In genomic region chr7:47204709-47205108, GRCh38 we compare ENCODE assay signal across 19 cellular contexts.
"Had no signal": no experiment of that assay in that cellular context is flagged by ENCODE, and none has a peak within 500 bp of the region (broad histone marks: within the 10 kb centered on the region; RNA-seq: fewer than 3 reads in every experiment).

No MANE protein-coding gene starts in this region.

- H3K27me3 ChIP-seq: ovary, right atrium auricular region, spleen, tibial nerve, vagina had no signal

- H3K4me3 ChIP-seq: left ventricle myocardium inferior, lung, mucosa of descending colon, ovary, right atrium auricular region, spleen, tibial nerve, vagina had no signal

- H3K9me3 ChIP-seq: mucosa of descending colon, ovary, right atrium auricular region, spleen, tibial nerve, vagina had no signal

- H3K27ac ChIP-seq: left ventricle myocardium inferior, ovary, right atrium auricular region, spleen, tibial nerve, vagina had no signal

- FAIRE-seq: kidney had no signal

- ATAC-seq: mucosa of descending colon; naive thymus-derived CD4-positive, alpha-beta T cell; natural killer cell treated with Interleukin-12 subunit alpha and Interleukin-12 subunit beta and Interleukin-15 and Interleukin-18, amount 100 ng/mL, for 72 hours; sciatic nerve; stimulated activated effector memory CD8-positive, alpha-beta T cell treated with anti-CD3 and anti-CD28 coated beads, Interleukin-12 subunit alpha, Interleukin-12 subunit beta, amount 100 ng/mL, for 72 hours had no signal

- H3K4me1 ChIP-seq: left ventricle myocardium inferior, right atrium auricular region, spleen, tibial nerve, vagina had no signal

- H3K36me3 ChIP-seq: left ventricle myocardium inferior, ovary, right atrium auricular region, spleen, tibial nerve, vagina had no signal

- DNase-seq: hypothalamus; immature natural killer cell; kidney; left ventricle myocardium inferior; midbrain; mucosa of descending colon; naive thymus-derived CD4-positive, alpha-beta T cell; ovary; small intestine; spleen; stimulated activated CD4-positive, alpha-beta T cell treated with anti-CD3 and anti-CD28 coated beads, Interleukin-4, amount 100 ng/mL, for 24 hours; stimulated activated naive CD4-positive, alpha-beta T cell had no signal
